Comparison of ENCODE assay signal across 1 cellular context in the genomic region with DNA sequence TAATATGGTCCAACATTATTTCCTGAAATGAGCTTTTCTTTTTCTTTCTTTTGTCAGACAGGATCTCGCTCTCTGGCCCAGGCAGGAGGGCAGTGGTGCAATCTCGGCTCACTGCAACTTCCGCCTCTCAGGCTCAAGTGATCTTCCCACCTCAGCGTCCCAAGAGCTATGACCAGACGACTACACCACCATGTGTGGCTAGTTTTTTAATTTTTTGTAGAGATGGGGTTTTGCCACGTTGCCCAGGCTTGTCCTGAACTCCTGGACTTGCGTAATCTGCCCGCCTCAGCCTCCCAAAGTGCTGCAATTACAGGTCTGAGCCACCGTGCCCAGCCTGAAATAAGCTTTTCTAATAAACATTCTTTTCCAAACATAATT.
TF ChIP-seq lines count a peak whose summit lies in the region.

No MANE protein-coding gene starts in this region.

TF ChIP-seq in K562, 482 proteins besides CTCF, POLR2A, EP300 and RAD21:
- TF ChIP-seq PHF8 (IDR thresholded peaks at IDR 0.05; ENCODE audit: borderline replicate concordance, low read length) (no peak), CEBPG (CRISPR knock-in tag; IDR thresholded peaks at IDR 0.05) (0 out of 2 replicates have a peak, but pooled peaks have one; percentile 20), CEBPG (tag; conservative IDR thresholded peaks at IDR 0.05 in 1 of 2, IDR thresholded peaks at IDR 0.05 in 1 of 2) (no peak), GATAD2B (IDR thresholded peaks at IDR 0.05; ENCODE audit: borderline replicate concordance) (no peak), TCF7 (IDR thresholded peaks at IDR 0.05; ENCODE audit: borderline replicate concordance) (no peak), PHTF2 (CRISPR knock-in tag; IDR thresholded peaks at IDR 0.05) (no peak)
- TF ChIP-seq, protein P1, sequence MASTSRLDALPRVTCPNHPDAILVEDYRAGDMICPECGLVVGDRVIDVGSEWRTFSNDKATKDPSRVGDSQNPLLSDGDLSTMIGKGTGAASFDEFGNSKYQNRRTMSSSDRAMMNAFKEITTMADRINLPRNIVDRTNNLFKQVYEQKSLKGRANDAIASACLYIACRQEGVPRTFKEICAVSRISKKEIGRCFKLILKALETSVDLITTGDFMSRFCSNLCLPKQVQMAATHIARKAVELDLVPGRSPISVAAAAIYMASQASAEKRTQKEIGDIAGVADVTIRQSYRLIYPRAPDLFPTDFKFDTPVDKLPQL (IDR thresholded peaks at IDR 0.05; ENCODE audit: extremely low read depth, insufficient read length): no peak
- TF ChIP-seq, protein P2, sequence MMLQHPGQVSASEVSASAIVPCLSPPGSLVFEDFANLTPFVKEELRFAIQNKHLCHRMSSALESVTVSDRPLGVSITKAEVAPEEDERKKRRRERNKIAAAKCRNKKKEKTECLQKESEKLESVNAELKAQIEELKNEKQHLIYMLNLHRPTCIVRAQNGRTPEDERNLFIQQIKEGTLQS (IDR thresholded peaks at IDR 0.05): no peak
- TF ChIP-seq, protein P2 (CRISPR knock-in tag; conservative IDR thresholded peaks at IDR 0.05): no peak
